Comparison of ENCODE assay signal across 30 cellular contexts in genomic region chr5:131353991-131354390, GRCh38.
"Had no signal": no experiment of that assay in that cellular context is flagged by ENCODE, and none has a peak within 500 bp of the region (broad histone marks: within the 10 kb centered on the region; RNA-seq: fewer than 3 reads in every experiment).

No MANE protein-coding gene starts in this region.

- H3K4me1 Mint-ChIP-seq: neural crest cell had no signal

- H3K9me3 Mint-ChIP-seq: activated naive CD4-positive, alpha-beta T cell treated with anti-CD3 and anti-CD28 coated beads, Interleukin-2, amount 50 U/mL, for 72 hours; immature natural killer cell; mesothelial cell of epicardium; naive B cell; neural crest cell; stimulated activated naive B cell treated with anti-CD40 and anti-IgM and Interleukin-4, amounts not matched to agents 10 μg/mL and 1 μg/mL and 100 μg/mL, for 72 hours had no signal

- H3K9me3 ChIP-seq: breast epithelium, esophagus muscularis mucosa, heart left ventricle, pancreas, prostate gland, sigmoid colon, tibial nerve had no signal

- DNase-seq: activated CD4-positive, alpha-beta T cell treated with anti-CD3 and anti-CD28 coated beads for 36 hours; activated CD4-positive, CD25-positive, alpha-beta regulatory T cell; activated CD8-positive, alpha-beta memory T cell treated with anti-CD3 and anti-CD28 coated beads for 24 hours; activated gamma-delta T cell treated with Interleukin-2 at 50 U/mL for 16 hours; central memory CD4-positive, alpha-beta T cell; dermis blood vessel endothelial cell; effector CD4-positive, alpha-beta T cell; foreskin keratinocyte; heart left ventricle; hypothalamus; immature natural killer cell; kidney; left colon; mammary epithelial cell; naive B cell; nucleus accumbens; pancreas; retina; sigmoid colon; small intestine; stimulated activated naive B cell treated with anti-CD40 and anti-IgM and Interleukin-4, amounts not matched to agents 10 μg/mL and 1 μg/mL and 100 μg/mL, for 72 hours; SW 1271; T-helper 2 cell had no signal

- H3K4me1 ChIP-seq: foreskin keratinocyte, prostate gland had no signal

- H3K36me3 ChIP-seq: breast epithelium, pancreas, prostate gland, sigmoid colon, tibial nerve had no signal

- H3K27me3 Mint-ChIP-seq: activated CD4-positive, alpha-beta T cell treated with anti-CD3 and anti-CD28 coated beads for 36 hours; naive B cell; stimulated activated naive B cell treated with anti-CD40 and anti-IgM and Interleukin-4, amounts not matched to agents 10 μg/mL and 1 μg/mL and 100 μg/mL, for 72 hours had no signal

- H3K36me3 Mint-ChIP-seq: immature natural killer cell, naive B cell had no signal

- ATAC-seq: activated CD4-positive, alpha-beta T cell treated with anti-CD3 and anti-CD28 coated beads for 36 hours; activated naive CD4-positive, alpha-beta T cell treated with anti-CD3 and anti-CD28 coated beads, Interleukin-2, amount 50 U/mL, for 72 hours; foreskin keratinocyte; heart left ventricle; left colon; pancreas; stimulated activated naive B cell treated with anti-CD40 and anti-IgM and Interleukin-4, amounts not matched to agents 10 μg/mL and 1 μg/mL and 100 μg/mL, for 72 hours had no signal

- H3K27ac ChIP-seq: breast epithelium, esophagus muscularis mucosa, foreskin keratinocyte, heart left ventricle, pancreas, prostate gland, sigmoid colon, tibial nerve had no signal

- H3K27ac Mint-ChIP-seq: activated naive CD4-positive, alpha-beta T cell treated with anti-CD3 and anti-CD28 coated beads, Interleukin-2, amount 50 U/mL, for 72 hours; mesothelial cell of epicardium; stimulated activated naive B cell treated with anti-CD40 and anti-IgM and Interleukin-4, amounts not matched to agents 10 μg/mL and 1 μg/mL and 100 μg/mL, for 72 hours had no signal

- H3K4me3 Mint-ChIP-seq: activated CD4-positive, alpha-beta T cell treated with anti-CD3 and anti-CD28 coated beads for 36 hours; immature natural killer cell; mesothelial cell of epicardium; neural crest cell; stimulated activated naive B cell treated with anti-CD40 and anti-IgM and Interleukin-4, amounts not matched to agents 10 μg/mL and 1 μg/mL and 100 μg/mL, for 72 hours had no signal

- H3K4me3 ChIP-seq: breast epithelium, esophagus muscularis mucosa, heart left ventricle, pancreas, prostate gland, sigmoid colon, tibial nerve had no signal
